7 cellular contexts compared by ENCODE assay signal in the genomic region with DNA sequence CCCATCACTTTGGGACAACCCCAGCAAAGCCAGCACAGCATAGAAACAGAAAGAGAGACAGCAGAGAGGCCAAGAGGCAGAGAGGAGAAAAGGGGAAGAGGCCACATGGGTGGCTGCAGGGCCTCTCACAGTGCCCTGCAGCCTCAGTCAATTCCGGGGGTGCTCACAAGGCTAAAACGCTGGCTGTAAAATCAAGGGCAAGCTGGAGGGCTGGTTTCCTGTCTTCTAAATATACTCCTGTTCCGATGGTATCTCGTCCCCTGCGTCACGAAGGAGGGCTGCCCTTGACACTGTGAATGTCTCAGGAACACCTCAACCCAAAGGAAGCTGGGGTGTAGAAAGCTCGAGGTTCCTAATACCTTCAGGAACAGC.
DNase-seq lines count a peak whose midpoint lies in the region; ATAC-seq and TF ChIP-seq lines count a peak whose summit lies in the region.

No MANE protein-coding gene starts in this region.

- H3K9me2 ChIP-seq in SU-DHL-6 (replicated peaks; ENCODE audit: insufficient read depth, low read length) = no peaks in the 10 kb centered on the region

- peak; percentile 65 for ATAC-seq in GM19023 (IDR thresholded peaks at IDR 0.05; ENCODE audit: unreplicated experiment)
- peak; percentile 77 for ATAC-seq in HG03025 (IDR thresholded peaks at IDR 0.05; ENCODE audit: low FRiP score, unreplicated experiment)
- peak; percentile 92 for ATAC-seq in activated naive CD8-positive, alpha-beta T cell treated with anti-CD3 and anti-CD28 coated beads, Interleukin-2, amount 10 ng/mL, durations not matched to agents 7 days and 5 days (ENCODE audit: low read depth)

- H3K9ac ChIP-seq in SU-DHL-6 (ENCODE audit: low read length) = peak overlapping the region; percentile 17; the same call in 1 of the 2 replicates

- no peaks in the 10 kb centered on the region for H4K20me1 ChIP-seq in SU-DHL-6 (ENCODE audit: low read depth, low read length)

- peak overlapping the region; percentile 48 for H3K27ac ChIP-seq in SU-DHL-6 (ENCODE audit: low read depth, low read length)

- H3K4me1 Mint-ChIP-seq in activated naive CD8-positive, alpha-beta T cell treated with anti-CD3 and anti-CD28 coated beads, Interleukin-2, amount 10 ng/mL, durations not matched to agents 7 days and 5 days = peaks cover 72% of the 10 kb centered on the region

- H3K36me3 ChIP-seq in SU-DHL-6 (ENCODE audit: low read length) = no peaks in the 10 kb centered on the region

- no peak for TF ChIP-seq CTCF in SU-DHL-6 (IDR thresholded peaks at IDR 0.05; ENCODE audit: insufficient read depth, low read length, poor library complexity, severe bottlenecking)

- no peaks in the 10 kb centered on the region for H3K27me3 Mint-ChIP-seq in activated naive CD8-positive, alpha-beta T cell treated with anti-CD3 and anti-CD28 coated beads, Interleukin-2, amount 10 ng/mL, durations not matched to agents 7 days and 5 days

- H3K9me3 ChIP-seq in SU-DHL-6 (ENCODE audit: insufficient read depth, low read length) = no peaks in the 10 kb centered on the region

- no peaks in the 10 kb centered on the region for H3K79me2 ChIP-seq in SU-DHL-6 (ENCODE audit: insufficient read depth, low read length)

- H2AFZ ChIP-seq in SU-DHL-6 (ENCODE audit: low read depth, low read length, severe bottlenecking) = no peak overlapping the region

- peak; percentile 64 for DNase-seq in activated naive CD8-positive, alpha-beta T cell treated with anti-CD3 and anti-CD28 coated beads, Interleukin-2, amount 10 ng/mL, durations not matched to agents 7 days and 5 days
- peak in 3 of 4 experiments; percentile 22 to 43 (median 43) for DNase-seq in stimulated activated CD4-positive, alpha-beta T cell treated with anti-CD3 and anti-CD28 coated beads, Interleukin-1b, Interleukin-23, amount 100 ng/mL, for 24 hours (ENCODE audit: low read depth in 4 of 4, low spot score in 1 of 4)
- no peak for DNase-seq in EL
- DNase-seq in AG08396 (ENCODE audit: low spot score) = no peak

- peak overlapping the region; percentile 87 for H3K27ac Mint-ChIP-seq in activated naive CD8-positive, alpha-beta T cell treated with anti-CD3 and anti-CD28 coated beads, Interleukin-2, amount 10 ng/mL, durations not matched to agents 7 days and 5 days

- H3K4me3 ChIP-seq in SU-DHL-6 (ENCODE audit: insufficient read depth, low read length, poor library complexity, severe bottlenecking) = no peak overlapping the region

- H3K4me2 ChIP-seq in SU-DHL-6 (ENCODE audit: low read depth, low read length, poor library complexity, severe bottlenecking) = peak overlapping the region; percentile 43

- H3K36me3 Mint-ChIP-seq in activated naive CD8-positive, alpha-beta T cell treated with anti-CD3 and anti-CD28 coated beads, Interleukin-2, amount 10 ng/mL, durations not matched to agents 7 days and 5 days = peaks cover 16% of the 10 kb centered on the region

- H3K27me3 ChIP-seq in SU-DHL-6 (ENCODE audit: low read length) = no peaks in the 10 kb centered on the region

- POLR2A ChIA-PET in activated naive CD8-positive, alpha-beta T cell treated with anti-CD3 and anti-CD28 coated beads, Interleukin-2, amount 10 ng/mL, durations not matched to agents 7 days and 5 days (lab: Charles Lee) = interaction anchor here (1.0 to 3.0 kb wide), 6 partner anchors 25 to 167 kb away, joined by 4 to 27 read pairs (median 12); partner anchors contain the start of gene ID2

- H3F3A ChIP-seq in SU-DHL-6 (ENCODE audit: insufficient read depth) = no peaks in the 10 kb centered on the region

- H3K9me3 Mint-ChIP-seq in activated naive CD8-positive, alpha-beta T cell treated with anti-CD3 and anti-CD28 coated beads, Interleukin-2, amount 10 ng/mL, durations not matched to agents 7 days and 5 days = peaks cover 5% of the 10 kb centered on the region

- peak overlapping the region; percentile 69 for H3K4me3 Mint-ChIP-seq in activated naive CD8-positive, alpha-beta T cell treated with anti-CD3 and anti-CD28 coated beads, Interleukin-2, amount 10 ng/mL, durations not matched to agents 7 days and 5 days

Comparison
In these comparisons a context has a peak if more than half of its experiments do, and no peak if none do; other contexts are left out.
1. DNase-seq: peak in activated naive CD8-positive, alpha-beta T cell treated with anti-CD3 and anti-CD28 coated beads, Interleukin-2, amount 10 ng/mL, durations not matched to agents 7 days and 5 days (single experiment) and stimulated activated CD4-positive, alpha-beta T cell treated with anti-CD3 and anti-CD28 coated beads, Interleukin-1b, Interleukin-23, amount 100 ng/mL, for 24 hours (3 of 4); none in EL (single experiment) and AG08396 (single experiment).
2. Peak in every context shown above with its lines, with median percentiles within 50 percentile points of each other: ATAC-seq.